8 cellular contexts compared by ENCODE assay signal in genomic region chr1:154182342-154183044, GRCh38. TPM values are rescaled to one million over a fixed set of nuclear protein-coding genes. Genes with fewer than 3 reads are reported as not detected.
A peak's percentile ranks its signal among the peaks of the same experiment; 100 is the strongest.
DNase-seq lines count a peak whose midpoint lies in the region; ATAC-seq and TF ChIP-seq lines count a peak whose summit lies in the region.

No MANE protein-coding gene starts in this region.

- peak overlapping the region; percentile 78 for H2AFZ ChIP-seq in KMS-11 (ENCODE audit: low read depth)

- TF ChIP-seq POLR2A in adrenal gland (IDR thresholded peaks at IDR 0.05), result peak in 1 of 2 donors; percentile 63

- H3K4me3 ChIP-seq in KMS-11 (IDR thresholded peaks at IDR 0.05; ENCODE audit: insufficient read depth, low read depth, low read length) (peak overlapping the region; percentile 99), adrenal gland (peak overlapping the region; percentile 79 to 92 (median 88)), right atrium auricular region (peak overlapping the region; percentile 75 to 85), aorta (ENCODE audit: low read length in 2 of 2) (peak overlapping the region; percentile 66 to 74)

- intact Hi-C loops in adrenal gland (cut with DNase I), result no loop called here
- intact Hi-C loops in aorta (cut with DNase I), result loop anchor here (2.0 to 5.0 kb wide), 3 partner anchors 38 to 142 kb away; partner anchors contain the start of genes UBAP2L (in 2 of the 2) and ATP8B2 (in 1 of the 2)

- 0 to 1% (median 0%) methylated on average over 23 to 36 of the region's 36 CpGs for WGBS in adrenal gland, 4 donors
- 0% methylated on average over 30 to 36 of the region's 36 CpGs for WGBS in aorta, 2 donors

- H3K79me2 ChIP-seq in KMS-11 (ENCODE audit: insufficient read depth, low read depth), result peaks cover 56% of the 10 kb centered on the region

- peak overlapping the region; percentile 88 for H3K4me2 ChIP-seq in KMS-11

- H4K20me1 ChIP-seq in KMS-11 (ENCODE audit: insufficient read depth), result peaks cover 48% of the 10 kb centered on the region

- DNase-seq in DMS79 (lab: John Stamatoyannopoulos, UW) (peak; percentile 33), T follicular helper cell (ENCODE audit: low read depth) (peak; percentile 41), adrenal gland (peak; percentile 74 to 89 (median 87)), right atrium auricular region (ENCODE audit: low spot score) (peak; percentile 82), putamen (ENCODE audit: low spot score) (peak; percentile 59), aorta (peak; percentile 90)

- peak overlapping the region; percentile 53 for H3K9ac ChIP-seq in KMS-11

- peaks cover 4% of the 10 kb centered on the region; the same call in 1 of the 2 replicates for H3K36me3 ChIP-seq in KMS-11 (ENCODE audit: insufficient read depth)
- no peaks in the 10 kb centered on the region for H3K36me3 ChIP-seq in adrenal gland (replicated peaks in 1 of 2)
- H3K36me3 ChIP-seq in right atrium auricular region, result peaks cover 41% of the 10 kb centered on the region
- peaks cover 0 to 2% of the 10 kb centered on the region in 2 donors for H3K36me3 ChIP-seq in aorta (ENCODE audit: control insufficient read depth in 1 of 2, insufficient read depth in 2 of 2, low read length in 1 of 2)

- H3K27ac ChIP-seq in KMS-11, result peak overlapping the region; percentile 50
- H3K27ac ChIP-seq in adrenal gland, result peak overlapping the region; percentile 91 to 98 (median 92)
- H3K27ac ChIP-seq in right atrium auricular region, result peak overlapping the region; percentile 86 to 87
- H3K27ac ChIP-seq in aorta (ENCODE audit: low read depth in 1 of 2, low read length in 2 of 2), result peak overlapping the region in 1 of 2 donors; percentile 77

- H3K27me3 ChIP-seq in KMS-11 (ENCODE audit: insufficient read depth, low read depth) (no peaks in the 10 kb centered on the region), adrenal gland (no peaks in the 10 kb centered on the region), right atrium auricular region (no peaks in the 10 kb centered on the region), aorta (ENCODE audit: control insufficient read depth in 1 of 2, insufficient read depth in 2 of 2, low read length in 1 of 2) (no peaks in the 10 kb centered on the region)

- peak; percentile 36 for ATAC-seq in GM21528 (IDR thresholded peaks at IDR 0.05; ENCODE audit: low FRiP score, unreplicated experiment)
- peak; percentile 74 for ATAC-seq in aorta (ENCODE audit: low FRiP score)

- H3K4me1 ChIP-seq in KMS-11 (ENCODE audit: low read depth, poor library complexity, severe bottlenecking) (peaks cover 75% of the 10 kb centered on the region), adrenal gland (replicated peaks in 1 of 2) (peaks cover 48 to 51% of the 10 kb centered on the region in 2 donors), right atrium auricular region (peaks cover 0 to 59% of the 10 kb centered on the region in 2 donors), aorta (ENCODE audit: control insufficient read depth in 1 of 2, insufficient read depth in 2 of 2, low read length in 2 of 2) (peaks cover 4 to 8% of the 10 kb centered on the region in 2 donors)

- no peak for TF ChIP-seq CTCF in KMS-11 (conservative IDR thresholded peaks at IDR 0.05; ENCODE audit: low read depth, low read length)
- TF ChIP-seq CTCF in adrenal gland (IDR thresholded peaks at IDR 0.05), result peak in 1 of 6 experiments; percentile 4
- no peak for TF ChIP-seq CTCF in right atrium auricular region (IDR thresholded peaks at IDR 0.05)

- H3K9me3 ChIP-seq in adrenal gland (replicated peaks in 1 of 3) (no peaks in the 10 kb centered on the region), right atrium auricular region (no peaks in the 10 kb centered on the region), aorta (ENCODE audit: control insufficient read depth, low read length) (no peaks in the 10 kb centered on the region)

RNA-seq across cellular contexts. Expression of gene TPM3, which starts 9.4 kb away (rescaled TPM):
- total RNA-seq in adrenal gland (100 to 1,000 TPM; 246 to 350 (median 269) TPM), right atrium auricular region (100 to 1,000 TPM; 469 to 975 TPM), aorta (100 to 1,000 TPM; 182 to 186 TPM)
- polyA plus RNA-seq in adrenal gland (100 to 1,000 TPM; 104 to 465 (median 111) TPM), aorta (100 to 1,000 TPM in 1 of 2 donors, 10 to 100 TPM in 1; 79.7 to 138 TPM)

RNA-seq across cellular contexts. Expression of gene CFAP141, which starts 23.6 kb away (rescaled TPM):
- total RNA-seq in adrenal gland (not detected), right atrium auricular region (not detected), aorta (not detected)
- polyA plus RNA-seq in adrenal gland (under 1 TPM in 1 of 3 donors, not detected in 2; 0.51 TPM), aorta (not detected)

RNA-seq across cellular contexts. Expression of gene NUP210L, which starts 27.6 kb away (rescaled TPM):
- total RNA-seq in adrenal gland, result under 1 TPM in 3 of 8 donors, not detected in 5; 0.04 to 0.07 (median 0.07) TPM
- under 1 TPM in 1 of 3 donors, not detected in 2; 0.03 TPM for polyA plus RNA-seq in adrenal gland
- under 1 TPM in 1 of 2 donors, not detected in 1; 0.28 TPM for total RNA-seq in right atrium auricular region
- total RNA-seq in aorta, result under 1 TPM; 0.12 to 0.16 TPM
- polyA plus RNA-seq in aorta, result under 1 TPM in 1 of 2 donors, not detected in 1; 0.15 TPM

RNA-seq across cellular contexts. Expression of gene UBAP2L, which starts 38.3 kb away (rescaled TPM):
- total RNA-seq in adrenal gland, result 100 to 1,000 TPM in 4 of 8 donors, 10 to 100 TPM in 4; 51.0 to 152 (median 97.5) TPM
- polyA plus RNA-seq in adrenal gland, result 100 to 1,000 TPM in 2 of 3 donors, 10 to 100 TPM in 1; 88.9 to 185 (median 101) TPM
- 10 to 100 TPM; 48.9 to 58.6 TPM for total RNA-seq in right atrium auricular region
- total RNA-seq in aorta, result 100 to 1,000 TPM; 110 to 146 TPM
- polyA plus RNA-seq in aorta, result 10 to 100 TPM; 31.9 to 63.1 TPM

Comparison
In these comparisons a context has a peak if more than half of its experiments do, and no peak if none do; other contexts are left out.
1. DNase-seq: peak in every context shown above with its lines; median percentile 90 in aorta; 87 in adrenal gland; 82 in right atrium auricular region; 59 in putamen; 41 in T follicular helper cell; 33 in DMS79.
2. intact Hi-C loops: an anchor here in aorta (2.0 to 5.0 kb wide); none called in adrenal gland.